ENCODE assay signal across 10 cellular contexts in genomic region chr15:76866716-76867321, GRCh38. TPM values are rescaled to one million over a fixed set of nuclear protein-coding genes. Genes with fewer than 3 reads are reported as not detected.
DNase-seq lines count a peak whose midpoint lies in the region; ATAC-seq and TF ChIP-seq lines count a peak whose summit lies in the region.
"Had no signal": no experiment of that assay in that cellular context is flagged by ENCODE, and none has a peak within 500 bp of the region (broad histone marks: within the 10 kb centered on the region; RNA-seq: fewer than 3 reads in every experiment).

No MANE protein-coding gene starts in this region.

- in situ Hi-C loops in GM13977 (cut with MboI; ENCODE audit: low pct_unique_long_range_greater_than_20kb, low sequenced_read_pairs, unreplicated experiment): no loop called here
- in situ Hi-C loops in Panc1 (cut with HindIII; ENCODE audit: low pct_unique_long_range_greater_than_20kb, low sequenced_read_pairs): no loop called here
- in situ Hi-C loops in gastrocnemius medialis (cut with MboI; ENCODE audit: low sequenced_read_pairs in 4 of 4): no loop called here

- no peaks in the 10 kb centered on the region for H3K4me1 ChIP-seq in Panc1 (ENCODE audit: control insufficient read depth, insufficient read depth, low read length)
- H3K4me1 ChIP-seq in gastrocnemius medialis: peaks cover 21 to 22% of the 10 kb centered on the region in 2 donors

- no peaks in the 10 kb centered on the region for H3K36me3 ChIP-seq in Panc1 (ENCODE audit: control insufficient read depth, insufficient read depth, low read length)
- no peaks in the 10 kb centered on the region for H3K36me3 ChIP-seq in gastrocnemius medialis

- no TSS peak for BruUV-seq in Panc1 (replicated peaks; lab: Mats Ljungman, UMichigan)

- TF ChIP-seq CTCF in AG09309 (IDR thresholded peaks at IDR 0.05; ENCODE audit: control insufficient read depth, insufficient read depth, low read depth, low read length, missing control alignments): peak; percentile 48
- TF ChIP-seq CTCF in GM13977 (IDR thresholded peaks at IDR 0.05; ENCODE audit: extremely low read depth, insufficient read depth, missing control alignments): peak; percentile 55
- TF ChIP-seq CTCF in Panc1 (IDR thresholded peaks at IDR 0.05): peak; percentile 51; the same call in 1 of the 2 replicates
- TF ChIP-seq CTCF in gastrocnemius medialis (IDR thresholded peaks at IDR 0.05 in 4 of 5, conservative IDR thresholded peaks at IDR 0.05 in 1 of 5): peak in 3 of 5 experiments; percentile 49 to 62 (median 53)

- POLR2A ChIA-PET in Panc1 (lab: Charles Lee): no interaction called here

- H3K27ac ChIP-seq in Panc1 (ENCODE audit: low read length) (no peak overlapping the region), gastrocnemius medialis (peak overlapping the region in 3 of 4 donors; percentile 24 to 67 (median 34))
- H3K27ac ChIP-seq: epithelial cell of prostate, HL-60 had no signal

- H3K9me3 ChIP-seq in Panc1 (ENCODE audit: control insufficient read depth, insufficient read depth, low read depth, low read length) (no peaks in the 10 kb centered on the region), gastrocnemius medialis (no peaks in the 10 kb centered on the region)

- DNase-seq in AG09309 (ENCODE audit: low read depth): peak; percentile 13
- DNase-seq in GM13977 (ENCODE audit: low spot score): peak; percentile 24
- DNase-seq in Panc1 (ENCODE audit: low read depth, low spot score): peak; percentile 5
- DNase-seq in fibroblast of the conjunctiva (ENCODE audit: low read depth): peak; percentile 22
- no peak for DNase-seq in gastrocnemius medialis
- no peak for DNase-seq in NCI-H1048 (lab: John Stamatoyannopoulos, UW)
- DNase-seq in NCI-H510A (lab: John Stamatoyannopoulos, UW): no peak

- intact Hi-C loops in Panc1 (cut with micrococcal nuclease; ENCODE audit: unreplicated experiment) (loop anchor here (10.0 kb wide), 1 partner anchor 632 kb away; no protein-coding TSS in a partner anchor), gastrocnemius medialis (cut with DNase I; ENCODE audit: low total_unique reads) (loop anchor here (10.0 kb wide), 4 partner anchors 132 to 712 kb away; partner anchors contain the start of gene ISL2)

- no peak for TF ChIP-seq POLR2A in gastrocnemius medialis (IDR thresholded peaks at IDR 0.05)

- ATAC-seq in Panc1 (no peak), gastrocnemius medialis (peak; percentile 57 to 61), GM19395 (IDR thresholded peaks at IDR 0.05; ENCODE audit: unreplicated experiment) (no peak)

- no peaks in the 10 kb centered on the region for H3K27me3 ChIP-seq in Panc1 (ENCODE audit: control insufficient read depth, insufficient read depth, low read length)
- no peaks in the 10 kb centered on the region for H3K27me3 ChIP-seq in gastrocnemius medialis

- H3K4me3 ChIP-seq in AG09309 (ENCODE audit: control insufficient read depth, low read depth, low read length): no peak overlapping the region
- no peak overlapping the region for H3K4me3 ChIP-seq in Panc1 (ENCODE audit: low read depth in 2 of 2, low read length in 2 of 2)
- no peak overlapping the region for H3K4me3 ChIP-seq in gastrocnemius medialis

- CTCF ChIA-PET in Panc1 (lab: Charles Lee): no interaction called here

RNA-seq across cellular contexts. Expression of gene SCAPER, which starts 38.3 kb away (rescaled TPM):
- total RNA-seq in Panc1 (2021; ENCODE audit: unreplicated experiment) (15.3 TPM), gastrocnemius medialis (10 to 100 TPM; 19.6 to 35.9 (median 31.8) TPM)
- polyA plus RNA-seq in Panc1 (2012; ENCODE audit: insufficient read length): 3.6 TPM

Comparison
In these comparisons a context has a peak if more than half of its experiments do, and no peak if none do; other contexts are left out.
1. DNase-seq: peak in AG09309 (single experiment), GM13977 (single experiment), Panc1 (single experiment) and fibroblast of the conjunctiva (single experiment); none in gastrocnemius medialis (0 of 2), NCI-H1048 (single experiment) and NCI-H510A (single experiment).
2. ATAC-seq: peak in gastrocnemius medialis (2 of 2); none in Panc1 (single experiment) and GM19395 (single experiment).
3. Peak in every context shown above with its lines, with median percentiles within 50 percentile points of each other: CTCF ChIP-seq.